In the genomic region with DNA sequence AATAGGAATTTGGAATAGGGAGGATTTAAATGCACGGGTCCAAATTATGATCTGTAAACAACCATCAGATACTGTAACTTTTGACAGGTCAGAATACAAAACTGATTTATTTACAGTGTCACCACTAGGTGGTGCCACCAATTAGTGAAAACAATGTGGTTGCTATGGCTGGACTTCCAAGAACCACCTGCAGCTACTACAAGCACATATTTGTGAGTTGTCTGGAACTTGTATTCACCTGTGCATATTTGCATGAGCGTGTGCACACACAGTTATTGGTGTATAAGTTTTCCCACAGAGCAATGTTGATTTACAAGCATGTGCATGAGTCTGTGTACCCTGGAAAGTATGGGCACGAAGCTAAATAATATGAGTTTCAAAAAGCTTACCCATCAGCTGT, we compare ENCODE assay signal across 8 cellular contexts. TPM values are rescaled to one million over a fixed set of nuclear protein-coding genes. Genes with fewer than 3 reads are reported as not detected.
DNase-seq lines count a peak whose midpoint lies in the region; ATAC-seq and TF ChIP-seq lines count a peak whose summit lies in the region.

No MANE protein-coding gene starts in this region.

- ATAC-seq in GM21786 (IDR thresholded peaks at IDR 0.05; ENCODE audit: unreplicated experiment) = no peak
- ATAC-seq in HG03196 (IDR thresholded peaks at IDR 0.05; ENCODE audit: unreplicated experiment) = no peak

- H3K9me3 ChIP-seq in WERI-Rb-1 (ENCODE audit: severe bottlenecking) = no peaks in the 10 kb centered on the region

- H3K27me3 ChIP-seq in BJ (ENCODE audit: control insufficient read depth, insufficient read depth, low read length) = peaks cover 2% of the 10 kb centered on the region; the same call in 1 of the 2 replicates
- H3K27me3 ChIP-seq in WERI-Rb-1 (ENCODE audit: insufficient read depth, low read depth, severe bottlenecking) = no peaks in the 10 kb centered on the region

- no peak overlapping the region for H3K4me3 ChIP-seq in BJ (ENCODE audit: low read depth, low read length)
- no peak overlapping the region for H3K4me3 ChIP-seq in WERI-Rb-1 (ENCODE audit: low read depth, low read length)
- no peak overlapping the region for H3K4me3 ChIP-seq in fibroblast of villous mesenchyme (ENCODE audit: low read depth, low read length)

- POLR2A ChIA-PET in BJ (lab: Charles Lee) = no interaction called here

- TF ChIP-seq CTCF in BJ (IDR thresholded peaks at IDR 0.05; ENCODE audit: insufficient read depth, low read depth, low read length) (peak; percentile 52), GM12872 (IDR thresholded peaks at IDR 0.05; ENCODE audit: insufficient read depth, low read depth, low read length) (peak; percentile 67), WERI-Rb-1 (IDR thresholded peaks at IDR 0.05; ENCODE audit: low read depth, low read length) (peak; percentile 45; the same call in 1 of the 2 replicates), fibroblast of villous mesenchyme (IDR thresholded peaks at IDR 0.05; ENCODE audit: insufficient read depth, low read depth, low read length) (peak; percentile 64)

- H3K36me3 ChIP-seq in BJ (ENCODE audit: control insufficient read depth, insufficient read depth, low read length) = no peaks in the 10 kb centered on the region
- H3K36me3 ChIP-seq in WERI-Rb-1 = no peaks in the 10 kb centered on the region

- DNase-seq in BJ (ENCODE audit: low read depth) (no peak), NCI-H2029 treated with DMSO at 0.1 percent for 48 hours (lab: John Stamatoyannopoulos, UW) (peak; percentile 35), WERI-Rb-1 (peak; percentile 37), fibroblast of villous mesenchyme (ENCODE audit: low read depth) (peak; percentile 69), retina (peak; percentile 37)

- no peak overlapping the region for H3K27ac ChIP-seq in WERI-Rb-1

- CTCF ChIA-PET in BJ (lab: Yijun Ruan, JAX) = interaction anchor here (0.8 to 8.0 kb wide), 28 partner anchors 8 to 246 kb away, joined by 3 to 170 read pairs (median 4); a partner anchor contains a TSS

RNA-seq across cellular contexts. Expression of a gene that starts 3.0 kb away (rescaled TPM):
- 0.47 and 0.93 TPM in 2 replicates for polyA plus RNA-seq in BJ (2011; rRNA removed)
- polyA minus RNA-seq in BJ (2011; rRNA and poly(A)+ RNA removed) = not detected in 2 replicates
- 0.43 and 0.97 TPM in 2 replicates for total RNA-seq in fibroblast of villous mesenchyme

RNA-seq across cellular contexts. Expression of a gene that starts 6.2 kb away (rescaled TPM):
- 0.23 and 0.32 TPM in 2 replicates for polyA plus RNA-seq in BJ (2011; rRNA removed)
- 0.14 and 0.46 TPM in 2 replicates for polyA minus RNA-seq in BJ (2011; rRNA and poly(A)+ RNA removed)
- not detected in 2 replicates for total RNA-seq in fibroblast of villous mesenchyme

RNA-seq across cellular contexts. Expression of a gene that starts 32.8 kb away (rescaled TPM):
- polyA plus RNA-seq in BJ (2011; rRNA removed) = not detected in 2 replicates
- not detected in 2 replicates for polyA minus RNA-seq in BJ (2011; rRNA and poly(A)+ RNA removed)
- not detected in 2 replicates for total RNA-seq in fibroblast of villous mesenchyme

RNA-seq across cellular contexts. Expression of a gene that starts 54.9 kb away (rescaled TPM):
- 0.33 and 0.53 TPM in 2 replicates for polyA plus RNA-seq in BJ (2011; rRNA removed)
- 1.1 and 2.0 TPM in 2 replicates for polyA minus RNA-seq in BJ (2011; rRNA and poly(A)+ RNA removed)
- under 0.01 and 0.32 TPM in 2 replicates for total RNA-seq in fibroblast of villous mesenchyme
